ENCODE assay signal across 8 cellular contexts in genomic region chr5:159206818-159207217, GRCh38. TPM values are rescaled to one million over a fixed set of nuclear protein-coding genes. Genes with fewer than 3 reads are reported as not detected.
A peak's percentile ranks its signal among the peaks of the same experiment; 100 is the strongest.
DNase-seq lines count a peak whose midpoint lies in the region; ATAC-seq and TF ChIP-seq lines count a peak whose summit lies in the region.

No MANE protein-coding gene starts in this region.

- peaks cover 62% of the 10 kb centered on the region for H3K4me1 ChIP-seq in CD4-positive, CD25-positive, alpha-beta regulatory T cell (ENCODE audit: control insufficient read depth, insufficient read depth, low read length, poor library complexity, severe bottlenecking)

- peaks cover 4% of the 10 kb centered on the region for H3K27me3 Mint-ChIP-seq in CD4-positive, CD25-positive, alpha-beta regulatory T cell

- TF ChIP-seq POLR2A in NB4 (IDR thresholded peaks at IDR 0.05; ENCODE audit: extremely low read depth, insufficient read length) (no peak), lower leg skin (IDR thresholded peaks at IDR 0.05) (no peak)

- H3K27ac ChIP-seq in CD4-positive, CD25-positive, alpha-beta regulatory T cell (ENCODE audit: insufficient read depth, low read length, poor library complexity, severe bottlenecking) = peak overlapping the region; percentile 84
- H3K27ac ChIP-seq in cingulate gyrus (ENCODE audit: low read depth, low read length) (peak overlapping the region; percentile 82), neural cell (ENCODE audit: low read length) (peak overlapping the region; percentile 86)

- H2AFZ ChIP-seq in neural cell (ENCODE audit: low read depth, low read length) = no peak overlapping the region

- DNase-seq in CD4-positive, CD25-positive, alpha-beta regulatory T cell = peak in 1 of 3 donors; percentile 12
- DNase-seq in NB4 (ENCODE audit: low read depth) = no peak
- DNase-seq in H4 (ENCODE audit: low spot score) = no peak
- no peak for DNase-seq in T1000 (lab: John Stamatoyannopoulos, UW)
- no peak for DNase-seq in NCI-H345 treated with DMSO at 0.1 percent for 48 hours (lab: John Stamatoyannopoulos, UW; ENCODE audit: unreplicated experiment)
- no peak for DNase-seq in lower leg skin (ENCODE audit: low spot score in 2 of 2)

- no peaks in the 10 kb centered on the region for H4K20me1 ChIP-seq in neural cell (ENCODE audit: insufficient read depth)

- H3K4me2 ChIP-seq in neural cell (ENCODE audit: low read length) = peak overlapping the region; percentile 88

- no peaks in the 10 kb centered on the region for H3K9me3 ChIP-seq in CD4-positive, CD25-positive, alpha-beta regulatory T cell (ENCODE audit: control insufficient read depth in 2 of 2, low read length in 2 of 2)
- no peaks in the 10 kb centered on the region for H3K9me3 ChIP-seq in neural cell (ENCODE audit: low read length)

- H3F3A ChIP-seq in neural cell (ENCODE audit: insufficient read depth, low read length, poor library complexity, severe bottlenecking) = peaks cover 11% of the 10 kb centered on the region

- peaks cover 2% of the 10 kb centered on the region for H3K9me2 ChIP-seq in neural cell (ENCODE audit: insufficient read depth, low read length)

- H3K9ac ChIP-seq in neural cell (ENCODE audit: low read length) = peak overlapping the region; percentile 83

- H3K27ac Mint-ChIP-seq in CD4-positive, CD25-positive, alpha-beta regulatory T cell = peak overlapping the region; percentile 94 to 99 (median 97)

- H3K27me3 ChIP-seq in CD4-positive, CD25-positive, alpha-beta regulatory T cell (ENCODE audit: control insufficient read depth, insufficient read depth, low read length) = no peaks in the 10 kb centered on the region
- H3K27me3 ChIP-seq in neural cell (ENCODE audit: insufficient read depth, low read depth, low read length) = no peaks in the 10 kb centered on the region

- TF ChIP-seq RAD21 in neural cell (conservative IDR thresholded peaks at IDR 0.05) = no peak

- peaks cover 59% of the 10 kb centered on the region for H3K79me2 ChIP-seq in neural cell (replicated peaks; ENCODE audit: insufficient read depth, low read length)

- intact Hi-C loops in lower leg skin (cut with DNase I; ENCODE audit: low total_unique reads) = no loop called here

- no peak for TF ChIP-seq CTCF in NB4 (IDR thresholded peaks at IDR 0.05; ENCODE audit: low read depth, low read length)
- no peak for TF ChIP-seq CTCF in neural cell (IDR thresholded peaks at IDR 0.05; ENCODE audit: poor library complexity, severe bottlenecking)
- no peak for TF ChIP-seq CTCF in lower leg skin (IDR thresholded peaks at IDR 0.05)

- H3K9me3 Mint-ChIP-seq in CD4-positive, CD25-positive, alpha-beta regulatory T cell = no peaks in the 10 kb centered on the region

- no peak for ATAC-seq in CD4-positive, CD25-positive, alpha-beta regulatory T cell (ENCODE audit: low read depth in 2 of 2)

- peaks cover 37 to 69% (median 58%) of the 10 kb centered on the region in 4 donors for H3K4me1 Mint-ChIP-seq in CD4-positive, CD25-positive, alpha-beta regulatory T cell

- H3K36me3 Mint-ChIP-seq in CD4-positive, CD25-positive, alpha-beta regulatory T cell = peaks cover 7% of the 10 kb centered on the region

- H3K36me3 ChIP-seq in CD4-positive, CD25-positive, alpha-beta regulatory T cell (ENCODE audit: control insufficient read depth, insufficient read depth, low read length) = peaks cover 10% of the 10 kb centered on the region
- H3K36me3 ChIP-seq in neural cell (ENCODE audit: insufficient read depth, low read length) = no peaks in the 10 kb centered on the region

- TF ChIP-seq EP300 in neural cell (conservative IDR thresholded peaks at IDR 0.05; ENCODE audit: poor library complexity, severe bottlenecking) = no peak

- H3K4me3 ChIP-seq in CD4-positive, CD25-positive, alpha-beta regulatory T cell (ENCODE audit: low read depth, low read length) = peak overlapping the region; percentile 96
- H3K4me3 ChIP-seq in NB4 (ENCODE audit: low read depth, low read length) = peak overlapping the region; percentile 77
- H3K4me3 ChIP-seq in neural cell (ENCODE audit: low read length) = peak overlapping the region; percentile 79
- no peak overlapping the region for H3K4me3 ChIP-seq in lower leg skin (ENCODE audit: low read depth, poor library complexity, severe bottlenecking)

- 18 to 29% methylated on average over 2 of the region's 2 CpGs for WGBS in lower leg skin, 2 donors

- H3K4me3 Mint-ChIP-seq in CD4-positive, CD25-positive, alpha-beta regulatory T cell = peak overlapping the region; percentile 93 to 99 (median 96)

TF ChIP-seq in neural cell, 6 proteins besides CTCF, POLR2A, EP300 and RAD21:
- no peak for TF ChIP-seq MXI1 (conservative IDR thresholded peaks at IDR 0.05; ENCODE audit: poor library complexity, severe bottlenecking)
- TF ChIP-seq SMC3 (conservative IDR thresholded peaks at IDR 0.05; ENCODE audit: poor library complexity) = no peak
- TF ChIP-seq, protein P1, sequence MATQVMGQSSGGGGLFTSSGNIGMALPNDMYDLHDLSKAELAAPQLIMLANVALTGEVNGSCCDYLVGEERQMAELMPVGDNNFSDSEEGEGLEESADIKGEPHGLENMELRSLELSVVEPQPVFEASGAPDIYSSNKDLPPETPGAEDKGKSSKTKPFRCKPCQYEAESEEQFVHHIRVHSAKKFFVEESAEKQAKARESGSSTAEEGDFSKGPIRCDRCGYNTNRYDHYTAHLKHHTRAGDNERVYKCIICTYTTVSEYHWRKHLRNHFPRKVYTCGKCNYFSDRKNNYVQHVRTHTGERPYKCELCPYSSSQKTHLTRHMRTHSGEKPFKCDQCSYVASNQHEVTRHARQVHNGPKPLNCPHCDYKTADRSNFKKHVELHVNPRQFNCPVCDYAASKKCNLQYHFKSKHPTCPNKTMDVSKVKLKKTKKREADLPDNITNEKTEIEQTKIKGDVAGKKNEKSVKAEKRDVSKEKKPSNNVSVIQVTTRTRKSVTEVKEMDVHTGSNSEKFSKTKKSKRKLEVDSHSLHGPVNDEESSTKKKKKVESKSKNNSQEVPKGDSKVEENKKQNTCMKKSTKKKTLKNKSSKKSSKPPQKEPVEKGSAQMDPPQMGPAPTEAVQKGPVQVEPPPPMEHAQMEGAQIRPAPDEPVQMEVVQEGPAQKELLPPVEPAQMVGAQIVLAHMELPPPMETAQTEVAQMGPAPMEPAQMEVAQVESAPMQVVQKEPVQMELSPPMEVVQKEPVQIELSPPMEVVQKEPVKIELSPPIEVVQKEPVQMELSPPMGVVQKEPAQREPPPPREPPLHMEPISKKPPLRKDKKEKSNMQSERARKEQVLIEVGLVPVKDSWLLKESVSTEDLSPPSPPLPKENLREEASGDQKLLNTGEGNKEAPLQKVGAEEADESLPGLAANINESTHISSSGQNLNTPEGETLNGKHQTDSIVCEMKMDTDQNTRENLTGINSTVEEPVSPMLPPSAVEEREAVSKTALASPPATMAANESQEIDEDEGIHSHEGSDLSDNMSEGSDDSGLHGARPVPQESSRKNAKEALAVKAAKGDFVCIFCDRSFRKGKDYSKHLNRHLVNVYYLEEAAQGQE (IDR thresholded peaks at IDR 0.05; ENCODE audit: borderline replicate concordance) = no peak
- no peak for TF ChIP-seq EZH2 (IDR thresholded peaks at IDR 0.05; ENCODE audit: borderline replicate concordance, insufficient read depth, low read length, poor library complexity, severe bottlenecking)
- no peak for TF ChIP-seq TAF1 (IDR thresholded peaks at IDR 0.05; ENCODE audit: low read depth)
- no peak for TF ChIP-seq POLR2AphosphoS5 (IDR thresholded peaks at IDR 0.05)

RNA-seq across cellular contexts. Expression of gene RNF145, which starts 2.5 kb away (rescaled TPM):
- 67.9 TPM for total RNA-seq in CD4-positive, CD25-positive, alpha-beta regulatory T cell
- 10 to 100 TPM in 3 of 4 donors, 1 to 10 TPM in 1; 8.8 to 12.6 (median 11.2) TPM for polyA plus RNA-seq in CD4-positive, CD25-positive, alpha-beta regulatory T cell
- 49.7 and 52.4 TPM in 2 replicates for polyA plus RNA-seq in neural cell
- 53.6 and 56.4 TPM in 2 replicates for polyA minus RNA-seq in neural cell
- total RNA-seq in H4 (2014; rRNA removed; shearing (Covaris generic)) = 18.3 and 37.2 TPM in 2 replicates
- 10 to 100 TPM; 32.8 to 57.0 (median 43.9) TPM for total RNA-seq in lower leg skin

RNA-seq across cellular contexts. Expression of gene UBLCP1, which starts 56.3 kb away (rescaled TPM):
- 20.5 TPM for total RNA-seq in CD4-positive, CD25-positive, alpha-beta regulatory T cell
- 10 to 100 TPM; 52.8 to 66.1 (median 60.2) TPM for polyA plus RNA-seq in CD4-positive, CD25-positive, alpha-beta regulatory T cell
- 34.9 and 42.5 TPM in 2 replicates for polyA plus RNA-seq in neural cell
- polyA minus RNA-seq in neural cell = 32.6 and 35.4 TPM in 2 replicates
- 38.6 and 44.4 TPM in 2 replicates for total RNA-seq in H4 (2014; rRNA removed; shearing (Covaris generic))
- total RNA-seq in lower leg skin = 10 to 100 TPM; 11.1 to 21.1 (median 16.9) TPM
